In the genomic region with DNA sequence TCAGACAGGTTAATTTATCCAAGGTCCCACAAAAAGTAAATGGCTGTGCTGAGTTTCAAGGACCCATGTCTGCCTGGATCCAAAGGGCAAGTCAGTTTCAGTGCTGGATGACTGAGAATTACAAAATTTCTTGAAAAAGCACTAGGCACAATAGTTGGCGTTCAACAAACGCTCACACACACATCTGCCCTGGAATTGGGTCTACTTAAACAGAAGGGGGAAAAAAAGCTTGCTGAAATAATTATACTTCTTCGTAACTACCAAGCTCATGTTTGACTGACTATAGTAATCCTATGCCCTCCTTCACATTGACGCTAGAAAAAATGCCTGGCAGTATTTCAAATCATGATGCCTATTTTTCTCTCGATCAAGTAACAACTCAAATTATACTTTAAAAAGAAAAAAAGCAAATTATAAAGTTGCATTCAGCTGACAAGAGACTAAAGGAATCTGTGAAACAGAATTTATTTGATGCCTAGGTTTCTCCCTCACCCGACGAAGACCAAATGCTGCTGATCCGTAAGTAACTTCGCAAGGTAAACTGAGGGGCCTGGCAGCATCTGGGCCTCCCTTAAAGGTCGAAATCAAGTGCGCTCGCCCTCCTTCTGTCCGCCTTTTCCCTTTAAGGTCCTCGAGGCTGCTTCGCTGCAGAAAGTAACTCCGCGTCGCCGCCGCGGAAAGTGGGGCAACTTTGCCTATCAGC, we compare ENCODE assay signal across 8 cellular contexts. TPM values are rescaled to one million over a fixed set of nuclear protein-coding genes. Genes with fewer than 3 reads are reported as not detected.
DNase-seq lines count a peak whose midpoint lies in the region; ATAC-seq and TF ChIP-seq lines count a peak whose summit lies in the region.

No MANE protein-coding gene starts in this region.

- no peak for ATAC-seq in Right ventricle myocardium superior (ENCODE audit: poor library complexity)
- ATAC-seq in activated T-helper 17 cell treated with anti-CD3 and anti-CD28 coated beads, Interleukin-2, amount 50 U/mL, for 72 hours (replicated peaks): no peak
- no peak for ATAC-seq in stimulated activated effector memory CD8-positive, alpha-beta T cell treated with anti-CD3 and anti-CD28 coated beads, Interleukin-12 subunit alpha, Interleukin-12 subunit beta, amount 100 ng/mL, for 72 hours
- ATAC-seq in HG03460 (IDR thresholded peaks at IDR 0.05; ENCODE audit: unreplicated experiment): no peak

- peak overlapping the region; percentile 100 for H3K4me3 Mint-ChIP-seq in activated T-helper 17 cell treated with anti-CD3 and anti-CD28 coated beads, Interleukin-2, amount 50 U/mL, for 72 hours
- H3K4me3 Mint-ChIP-seq in stimulated activated effector memory CD8-positive, alpha-beta T cell treated with anti-CD3 and anti-CD28 coated beads, Interleukin-12 subunit alpha, Interleukin-12 subunit beta, amount 100 ng/mL, for 72 hours: peak overlapping the region; percentile 95

- no peaks in the 10 kb centered on the region for H3K36me3 ChIP-seq in right atrium auricular region
- no peaks in the 10 kb centered on the region for H3K36me3 ChIP-seq in iPS-18a (ENCODE audit: control insufficient read depth, low read depth, low read length)

- DNase-seq in right atrium auricular region (ENCODE audit: low spot score) (no peak), Right ventricle myocardium superior (no peak), cerebellum (ENCODE audit: low spot score) (no peak), GDM1 (lab: John Stamatoyannopoulos, UW) (no peak)
- DNase-seq in stimulated activated effector memory CD8-positive, alpha-beta T cell treated with anti-CD3 and anti-CD28 coated beads, Interleukin-12 subunit alpha, Interleukin-12 subunit beta, amount 100 ng/mL, for 72 hours (ENCODE audit: low spot score in 2 of 2): no peak

- H3K4me3 ChIP-seq in right atrium auricular region: peak overlapping the region; percentile 93 to 98
- peak overlapping the region; percentile 92 for H3K4me3 ChIP-seq in iPS-18a (ENCODE audit: low read length)

- H3K27ac ChIP-seq in right atrium auricular region (peak overlapping the region; percentile 98 to 99), iPS-18a (ENCODE audit: low read length) (peak overlapping the region; percentile 43)

- H3K4me1 ChIP-seq in right atrium auricular region: peaks cover 0 to 16% of the 10 kb centered on the region in 2 donors
- H3K4me1 ChIP-seq in iPS-18a (ENCODE audit: control insufficient read depth, low read depth, low read length): peaks cover 28% of the 10 kb centered on the region

- no peaks in the 10 kb centered on the region for H3K27me3 ChIP-seq in right atrium auricular region
- H3K27me3 ChIP-seq in iPS-18a (ENCODE audit: control insufficient read depth, insufficient read depth, low read length): no peaks in the 10 kb centered on the region

- TF ChIP-seq CTCF in right atrium auricular region (IDR thresholded peaks at IDR 0.05): no peak

- no peaks in the 10 kb centered on the region for H3K9me3 Mint-ChIP-seq in activated T-helper 17 cell treated with anti-CD3 and anti-CD28 coated beads, Interleukin-2, amount 50 U/mL, for 72 hours
- no peaks in the 10 kb centered on the region for H3K9me3 Mint-ChIP-seq in stimulated activated effector memory CD8-positive, alpha-beta T cell treated with anti-CD3 and anti-CD28 coated beads, Interleukin-12 subunit alpha, Interleukin-12 subunit beta, amount 100 ng/mL, for 72 hours

- no peaks in the 10 kb centered on the region for H3K27me3 Mint-ChIP-seq in activated T-helper 17 cell treated with anti-CD3 and anti-CD28 coated beads, Interleukin-2, amount 50 U/mL, for 72 hours

- intact Hi-C loops in Right ventricle myocardium superior (cut with DNase I): no loop called here

- H3K9ac ChIP-seq in iPS-18a (ENCODE audit: low read length): peak overlapping the region; percentile 86

- H3K36me3 Mint-ChIP-seq in activated T-helper 17 cell treated with anti-CD3 and anti-CD28 coated beads, Interleukin-2, amount 50 U/mL, for 72 hours (ENCODE audit: low read depth): peaks cover 6% of the 10 kb centered on the region
- peaks cover 8% of the 10 kb centered on the region for H3K36me3 Mint-ChIP-seq in stimulated activated effector memory CD8-positive, alpha-beta T cell treated with anti-CD3 and anti-CD28 coated beads, Interleukin-12 subunit alpha, Interleukin-12 subunit beta, amount 100 ng/mL, for 72 hours

- H3K4me1 Mint-ChIP-seq in activated T-helper 17 cell treated with anti-CD3 and anti-CD28 coated beads, Interleukin-2, amount 50 U/mL, for 72 hours: peaks cover 7% of the 10 kb centered on the region
- H3K4me1 Mint-ChIP-seq in stimulated activated effector memory CD8-positive, alpha-beta T cell treated with anti-CD3 and anti-CD28 coated beads, Interleukin-12 subunit alpha, Interleukin-12 subunit beta, amount 100 ng/mL, for 72 hours: peaks cover 27% of the 10 kb centered on the region

- H3K9me3 ChIP-seq in right atrium auricular region: no peaks in the 10 kb centered on the region
- H3K9me3 ChIP-seq in iPS-18a (ENCODE audit: control insufficient read depth, low read depth, low read length): no peaks in the 10 kb centered on the region

- H3K27ac Mint-ChIP-seq in activated T-helper 17 cell treated with anti-CD3 and anti-CD28 coated beads, Interleukin-2, amount 50 U/mL, for 72 hours: peak overlapping the region; percentile 88
- H3K27ac Mint-ChIP-seq in stimulated activated effector memory CD8-positive, alpha-beta T cell treated with anti-CD3 and anti-CD28 coated beads, Interleukin-12 subunit alpha, Interleukin-12 subunit beta, amount 100 ng/mL, for 72 hours: peak overlapping the region; percentile 97

RNA-seq across cellular contexts. Expression of a gene that starts 0.6 kb away (rescaled TPM):
- 10 to 100 TPM in 1 of 2 donors, 1 to 10 TPM in 1; 9.8 to 10.8 TPM for total RNA-seq in right atrium auricular region
- 10.8 TPM for total RNA-seq in Right ventricle myocardium superior
- 10 to 100 TPM; 23.2 to 28.8 TPM for total RNA-seq in activated T-helper 17 cell treated with anti-CD3 and anti-CD28 coated beads, Interleukin-2, amount 50 U/mL, for 72 hours
- total RNA-seq in cerebellum: 20.2 TPM
